In genomic region chr1:24091971-24092482, GRCh38 we compare ENCODE assay signal across 19 cellular contexts. TPM values are rescaled to one million over a fixed set of nuclear protein-coding genes. Genes with fewer than 3 reads are reported as not detected.
DNase-seq lines count a peak whose midpoint lies in the region; ATAC-seq lines count a peak whose summit lies in the region.
"Had no signal": no experiment of that assay in that cellular context is flagged by ENCODE, and none has a peak within 500 bp of the region (broad histone marks: within the 10 kb centered on the region; RNA-seq: fewer than 3 reads in every experiment).

No MANE protein-coding gene starts in this region.

- H3K9me3 Mint-ChIP-seq in activated CD4-positive, alpha-beta T cell treated with anti-CD3 and anti-CD28 coated beads for 36 hours (ENCODE audit: low read depth) = no peaks in the 10 kb centered on the region
- no peaks in the 10 kb centered on the region for H3K9me3 Mint-ChIP-seq in activated CD4-positive, alpha-beta T cell treated with anti-CD3 and anti-CD28 coated beads, Interleukin-2, amount 10 ng/mL, durations not matched to agents 7 days and 5 days
- H3K9me3 Mint-ChIP-seq in activated naive CD4-positive, alpha-beta T cell treated with anti-CD3 and anti-CD28 coated beads for 36 hours = no peaks in the 10 kb centered on the region
- no peaks in the 10 kb centered on the region for H3K9me3 Mint-ChIP-seq in activated naive CD8-positive, alpha-beta T cell treated with anti-CD3 and anti-CD28 coated beads, Interleukin-2, amount 50 U/mL, for 24 hours
- H3K9me3 Mint-ChIP-seq: CD14-positive monocyte had no signal

- H3K27ac Mint-ChIP-seq in activated CD4-positive, alpha-beta T cell treated with anti-CD3 and anti-CD28 coated beads for 36 hours = no peak overlapping the region
- no peak overlapping the region for H3K27ac Mint-ChIP-seq in activated CD4-positive, alpha-beta T cell treated with anti-CD3 and anti-CD28 coated beads, Interleukin-2, amount 10 ng/mL, durations not matched to agents 7 days and 5 days
- no peak overlapping the region for H3K27ac Mint-ChIP-seq in activated naive CD4-positive, alpha-beta T cell treated with anti-CD3 and anti-CD28 coated beads for 36 hours
- no peak overlapping the region for H3K27ac Mint-ChIP-seq in activated naive CD8-positive, alpha-beta T cell treated with anti-CD3 and anti-CD28 coated beads, Interleukin-2, amount 50 U/mL, for 24 hours

- POLR2A ChIA-PET in activated CD4-positive, alpha-beta T cell treated with anti-CD3 and anti-CD28 coated beads for 36 hours (lab: Charles Lee) = interaction anchor here (0.6 kb wide), 1 partner anchor 12 kb away, joined by 4 read pairs; no protein-coding TSS in a partner anchor
- POLR2A ChIA-PET in activated CD4-positive, alpha-beta T cell treated with anti-CD3 and anti-CD28 coated beads, Interleukin-2, amount 10 ng/mL, durations not matched to agents 7 days and 5 days (lab: Charles Lee) = no interaction called here

- intact Hi-C loops in activated CD4-positive, alpha-beta T cell treated with anti-CD3 and anti-CD28 coated beads for 36 hours (cut with DNase I, micrococcal nuclease) = no loop called here
- intact Hi-C loops in activated naive CD4-positive, alpha-beta T cell treated with anti-CD3 and anti-CD28 coated beads for 36 hours (cut with micrococcal nuclease) = no loop called here

- H3K4me1 Mint-ChIP-seq in activated CD4-positive, alpha-beta T cell treated with anti-CD3 and anti-CD28 coated beads for 36 hours = no peaks in the 10 kb centered on the region
- H3K4me1 Mint-ChIP-seq in activated CD4-positive, alpha-beta T cell treated with anti-CD3 and anti-CD28 coated beads, Interleukin-2, amount 10 ng/mL, durations not matched to agents 7 days and 5 days = no peaks in the 10 kb centered on the region
- H3K4me1 Mint-ChIP-seq in activated naive CD4-positive, alpha-beta T cell treated with anti-CD3 and anti-CD28 coated beads for 36 hours (ENCODE audit: low read depth) = no peaks in the 10 kb centered on the region
- peaks cover 3% of the 10 kb centered on the region for H3K4me1 Mint-ChIP-seq in activated naive CD8-positive, alpha-beta T cell treated with anti-CD3 and anti-CD28 coated beads, Interleukin-2, amount 50 U/mL, for 24 hours
- H3K4me1 Mint-ChIP-seq: CD14-positive monocyte had no signal

- CTCF ChIA-PET in activated CD4-positive, alpha-beta T cell treated with anti-CD3 and anti-CD28 coated beads for 36 hours (lab: Charles Lee) = no interaction called here
- CTCF ChIA-PET in activated CD4-positive, alpha-beta T cell treated with anti-CD3 and anti-CD28 coated beads, Interleukin-2, amount 10 ng/mL, durations not matched to agents 7 days and 5 days (lab: Charles Lee) = no interaction called here
- CTCF ChIA-PET in activated naive CD4-positive, alpha-beta T cell treated with anti-CD3 and anti-CD28 coated beads for 36 hours (lab: Charles Lee) = no interaction called here

- no peaks in the 10 kb centered on the region for H3K36me3 Mint-ChIP-seq in activated CD4-positive, alpha-beta T cell treated with anti-CD3 and anti-CD28 coated beads for 36 hours (ENCODE audit: low read depth)
- no peaks in the 10 kb centered on the region for H3K36me3 Mint-ChIP-seq in activated CD4-positive, alpha-beta T cell treated with anti-CD3 and anti-CD28 coated beads, Interleukin-2, amount 10 ng/mL, durations not matched to agents 7 days and 5 days (ENCODE audit: low read depth)
- no peaks in the 10 kb centered on the region for H3K36me3 Mint-ChIP-seq in activated naive CD4-positive, alpha-beta T cell treated with anti-CD3 and anti-CD28 coated beads for 36 hours (ENCODE audit: low read depth)
- no peaks in the 10 kb centered on the region for H3K36me3 Mint-ChIP-seq in activated naive CD8-positive, alpha-beta T cell treated with anti-CD3 and anti-CD28 coated beads, Interleukin-2, amount 50 U/mL, for 24 hours (ENCODE audit: low read depth)
- H3K36me3 Mint-ChIP-seq: CD14-positive monocyte had no signal

- ATAC-seq in activated CD4-positive, alpha-beta T cell treated with anti-CD3 and anti-CD28 coated beads for 36 hours = peak; percentile 68
- ATAC-seq in activated naive CD8-positive, alpha-beta T cell treated with anti-CD3 and anti-CD28 coated beads, Interleukin-2, amount 50 U/mL, for 24 hours = peak; percentile 74

- peaks cover 5% of the 10 kb centered on the region for H3K27me3 Mint-ChIP-seq in activated CD4-positive, alpha-beta T cell treated with anti-CD3 and anti-CD28 coated beads for 36 hours
- H3K27me3 Mint-ChIP-seq in activated CD4-positive, alpha-beta T cell treated with anti-CD3 and anti-CD28 coated beads, Interleukin-2, amount 10 ng/mL, durations not matched to agents 7 days and 5 days = no peaks in the 10 kb centered on the region
- H3K27me3 Mint-ChIP-seq in activated naive CD4-positive, alpha-beta T cell treated with anti-CD3 and anti-CD28 coated beads for 36 hours (ENCODE audit: low read depth) = no peaks in the 10 kb centered on the region
- H3K27me3 Mint-ChIP-seq in activated naive CD8-positive, alpha-beta T cell treated with anti-CD3 and anti-CD28 coated beads, Interleukin-2, amount 50 U/mL, for 24 hours = peaks cover 8% of the 10 kb centered on the region

- H3K4me3 Mint-ChIP-seq in activated CD4-positive, alpha-beta T cell treated with anti-CD3 and anti-CD28 coated beads for 36 hours = no peak overlapping the region
- no peak overlapping the region for H3K4me3 Mint-ChIP-seq in activated CD4-positive, alpha-beta T cell treated with anti-CD3 and anti-CD28 coated beads, Interleukin-2, amount 10 ng/mL, durations not matched to agents 7 days and 5 days
- H3K4me3 Mint-ChIP-seq in activated naive CD4-positive, alpha-beta T cell treated with anti-CD3 and anti-CD28 coated beads for 36 hours = no peak overlapping the region
- H3K4me3 Mint-ChIP-seq in activated naive CD8-positive, alpha-beta T cell treated with anti-CD3 and anti-CD28 coated beads, Interleukin-2, amount 50 U/mL, for 24 hours = no peak overlapping the region
- H3K4me3 Mint-ChIP-seq: CD14-positive monocyte had no signal

- DNase-seq in activated CD4-positive, alpha-beta T cell treated with anti-CD3 and anti-CD28 coated beads for 36 hours = peak; percentile 46
- no peak for DNase-seq in activated CD4-positive, alpha-beta T cell treated with anti-CD3 and anti-CD28 coated beads, Interleukin-2, amount 10 ng/mL, durations not matched to agents 7 days and 5 days
- peak; percentile 20 for DNase-seq in activated naive CD4-positive, alpha-beta T cell treated with anti-CD3 and anti-CD28 coated beads for 36 hours
- no peak for DNase-seq in activated naive CD4-positive, alpha-beta T cell treated with Interleukin-2 at 50 U/mL for 16 hours
- DNase-seq in activated naive CD8-positive, alpha-beta T cell treated with anti-CD3 and anti-CD28 coated beads, Interleukin-2, amount 50 U/mL, for 24 hours = peak; percentile 37
- peak; percentile 44 for DNase-seq in stimulated activated CD8-positive, alpha-beta memory T cell treated with anti-CD3 and anti-CD28 coated beads, Interleukin-4, amount 100 ng/mL, for 48 hours
- no peak for DNase-seq in kidney tubule cell (ENCODE audit: low spot score)
- no peak for DNase-seq in DMS153 (lab: John Stamatoyannopoulos, UW)
- DNase-seq: 8988T, DMS79 treated with DMSO at 0.1 percent for 48 hours, KG1, NCI-H1105 treated with DMSO at 0.1 percent for 48 hours, NCI-H1694, NCI-H2081 treated with DMSO at 0.1 percent for 48 hours, NCI-H2227 treated with DMSO at 0.1 percent for 48 hours, NCI-H510A treated with DMSO at 0.1 percent for 48 hours, NCI-H82, OCI-M1 had no signal

RNA-seq across cellular contexts. Expression of gene MYOM3, which starts 19.9 kb away (rescaled TPM):
- total RNA-seq in activated CD4-positive, alpha-beta T cell treated with anti-CD3 and anti-CD28 coated beads for 36 hours = not detected
- total RNA-seq in activated CD4-positive, alpha-beta T cell treated with anti-CD3 and anti-CD28 coated beads, Interleukin-2, amount 10 ng/mL, durations not matched to agents 7 days and 5 days = not detected
- not detected for total RNA-seq in activated naive CD4-positive, alpha-beta T cell treated with anti-CD3 and anti-CD28 coated beads for 36 hours

RNA-seq across cellular contexts. Expression of gene IL22RA1, which starts 50.9 kb away (rescaled TPM):
- total RNA-seq in activated CD4-positive, alpha-beta T cell treated with anti-CD3 and anti-CD28 coated beads for 36 hours = not detected
- not detected for total RNA-seq in activated CD4-positive, alpha-beta T cell treated with anti-CD3 and anti-CD28 coated beads, Interleukin-2, amount 10 ng/mL, durations not matched to agents 7 days and 5 days
- total RNA-seq in activated naive CD4-positive, alpha-beta T cell treated with anti-CD3 and anti-CD28 coated beads for 36 hours = not detected

Comparison
In these comparisons a context has a peak if more than half of its experiments do, and no peak if none do; other contexts are left out.
1. DNase-seq: peak in activated CD4-positive, alpha-beta T cell treated with anti-CD3 and anti-CD28 coated beads for 36 hours (single experiment), activated naive CD4-positive, alpha-beta T cell treated with anti-CD3 and anti-CD28 coated beads for 36 hours (single experiment), activated naive CD8-positive, alpha-beta T cell treated with anti-CD3 and anti-CD28 coated beads, Interleukin-2, amount 50 U/mL, for 24 hours (single experiment) and stimulated activated CD8-positive, alpha-beta memory T cell treated with anti-CD3 and anti-CD28 coated beads, Interleukin-4, amount 100 ng/mL, for 48 hours (single experiment); none in activated CD4-positive, alpha-beta T cell treated with anti-CD3 and anti-CD28 coated beads, Interleukin-2, amount 10 ng/mL, durations not matched to agents 7 days and 5 days (single experiment), activated naive CD4-positive, alpha-beta T cell treated with Interleukin-2 at 50 U/mL for 16 hours (single experiment), kidney tubule cell (single experiment) and DMS153 (single experiment).